Comparison of ENCODE assay signal across 1 cellular context in the genomic region with DNA sequence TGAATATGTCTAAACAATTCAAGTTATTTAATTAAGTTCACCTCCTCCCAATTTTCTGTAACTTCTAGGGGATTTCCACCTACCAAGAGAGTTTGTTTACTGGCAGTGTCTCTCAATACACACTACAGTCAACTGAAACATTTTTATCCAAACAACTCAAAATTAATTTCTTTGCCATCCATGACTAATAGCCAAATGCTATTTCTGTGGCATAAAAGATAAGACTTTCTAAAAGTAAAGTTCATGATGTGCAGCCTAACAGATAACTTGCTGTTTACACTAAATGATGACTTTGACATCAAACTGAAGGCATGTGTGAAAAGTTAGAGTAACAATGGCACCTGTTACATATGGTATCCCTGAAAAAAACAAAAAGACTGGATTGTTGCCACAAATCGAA.
TF ChIP-seq lines count a peak whose summit lies in the region.

No MANE protein-coding gene starts in this region.

TF ChIP-seq in GM12878, 131 proteins besides CTCF, POLR2A, EP300 and RAD21 (continued from another document):
- TF ChIP-seq, protein P1, sequence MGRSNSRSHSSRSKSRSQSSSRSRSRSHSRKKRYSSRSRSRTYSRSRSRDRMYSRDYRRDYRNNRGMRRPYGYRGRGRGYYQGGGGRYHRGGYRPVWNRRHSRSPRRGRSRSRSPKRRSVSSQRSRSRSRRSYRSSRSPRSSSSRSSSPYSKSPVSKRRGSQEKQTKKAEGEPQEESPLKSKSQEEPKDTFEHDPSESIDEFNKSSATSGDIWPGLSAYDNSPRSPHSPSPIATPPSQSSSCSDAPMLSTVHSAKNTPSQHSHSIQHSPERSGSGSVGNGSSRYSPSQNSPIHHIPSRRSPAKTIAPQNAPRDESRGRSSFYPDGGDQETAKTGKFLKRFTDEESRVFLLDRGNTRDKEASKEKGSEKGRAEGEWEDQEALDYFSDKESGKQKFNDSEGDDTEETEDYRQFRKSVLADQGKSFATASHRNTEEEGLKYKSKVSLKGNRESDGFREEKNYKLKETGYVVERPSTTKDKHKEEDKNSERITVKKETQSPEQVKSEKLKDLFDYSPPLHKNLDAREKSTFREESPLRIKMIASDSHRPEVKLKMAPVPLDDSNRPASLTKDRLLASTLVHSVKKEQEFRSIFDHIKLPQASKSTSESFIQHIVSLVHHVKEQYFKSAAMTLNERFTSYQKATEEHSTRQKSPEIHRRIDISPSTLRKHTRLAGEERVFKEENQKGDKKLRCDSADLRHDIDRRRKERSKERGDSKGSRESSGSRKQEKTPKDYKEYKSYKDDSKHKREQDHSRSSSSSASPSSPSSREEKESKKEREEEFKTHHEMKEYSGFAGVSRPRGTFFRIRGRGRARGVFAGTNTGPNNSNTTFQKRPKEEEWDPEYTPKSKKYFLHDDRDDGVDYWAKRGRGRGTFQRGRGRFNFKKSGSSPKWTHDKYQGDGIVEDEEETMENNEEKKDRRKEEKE (IDR thresholded peaks at IDR 0.05), result no peak
- TF ChIP-seq YY1 (IDR thresholded peaks at IDR 0.05; ENCODE audit: low read depth, low read length), result no peak
- no peak for TF ChIP-seq ASH2L (IDR thresholded peaks at IDR 0.05; ENCODE audit: borderline replicate concordance, low read depth)
- no peak for TF ChIP-seq EED (IDR thresholded peaks at IDR 0.05; ENCODE audit: low read depth)
- TF ChIP-seq NKRF (conservative IDR thresholded peaks at IDR 0.05), result no peak
- TF ChIP-seq, protein P2, sequence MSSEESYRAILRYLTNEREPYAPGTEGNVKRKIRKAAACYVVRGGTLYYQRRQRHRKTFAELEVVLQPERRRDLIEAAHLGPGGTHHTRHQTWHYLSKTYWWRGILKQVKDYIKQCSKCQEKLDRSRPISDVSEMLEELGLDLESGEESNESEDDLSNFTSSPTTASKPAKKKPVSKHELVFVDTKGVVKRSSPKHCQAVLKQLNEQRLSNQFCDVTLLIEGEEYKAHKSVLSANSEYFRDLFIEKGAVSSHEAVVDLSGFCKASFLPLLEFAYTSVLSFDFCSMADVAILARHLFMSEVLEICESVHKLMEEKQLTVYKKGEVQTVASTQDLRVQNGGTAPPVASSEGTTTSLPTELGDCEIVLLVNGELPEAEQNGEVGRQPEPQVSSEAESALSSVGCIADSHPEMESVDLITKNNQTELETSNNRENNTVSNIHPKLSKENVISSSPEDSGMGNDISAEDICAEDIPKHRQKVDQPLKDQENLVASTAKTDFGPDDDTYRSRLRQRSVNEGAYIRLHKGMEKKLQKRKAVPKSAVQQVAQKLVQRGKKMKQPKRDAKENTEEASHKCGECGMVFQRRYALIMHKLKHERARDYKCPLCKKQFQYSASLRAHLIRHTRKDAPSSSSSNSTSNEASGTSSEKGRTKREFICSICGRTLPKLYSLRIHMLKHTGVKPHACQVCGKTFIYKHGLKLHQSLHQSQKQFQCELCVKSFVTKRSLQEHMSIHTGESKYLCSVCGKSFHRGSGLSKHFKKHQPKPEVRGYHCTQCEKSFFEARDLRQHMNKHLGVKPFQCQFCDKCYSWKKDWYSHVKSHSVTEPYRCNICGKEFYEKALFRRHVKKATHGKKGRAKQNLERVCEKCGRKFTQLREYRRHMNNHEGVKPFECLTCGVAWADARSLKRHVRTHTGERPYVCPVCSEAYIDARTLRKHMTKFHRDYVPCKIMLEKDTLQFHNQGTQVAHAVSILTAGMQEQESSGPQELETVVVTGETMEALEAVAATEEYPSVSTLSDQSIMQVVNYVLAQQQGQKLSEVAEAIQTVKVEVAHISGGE (CRISPR knock-in tag; IDR thresholded peaks at IDR 0.05), result no peak
- no peak for TF ChIP-seq NR2C2 (IDR thresholded peaks at IDR 0.05; ENCODE audit: borderline replicate concordance, control insufficient read depth, insufficient read length, low read depth)
TF ChIP-seq in GM12878: peak in this region for 0.
